Comparison of ENCODE assay signal across 1 cellular context in genomic region chr22:27851974-27852713, GRCh38.
TF ChIP-seq lines count a peak whose summit lies in the region.

No MANE protein-coding gene starts in this region.

TF ChIP-seq in SK-N-SH treated with all-trans-retinoic acid at 6 μM for 48 hours, 23 proteins besides CTCF, POLR2A, EP300 and RAD21 (continued from another document):
- no peak for TF ChIP-seq PATZ1 (CRISPR knock-in tag; IDR thresholded peaks at IDR 0.05; ENCODE audit: borderline replicate concordance)
- no peak for TF ChIP-seq RARB (CRISPR knock-in tag; IDR thresholded peaks at IDR 0.05)
- TF ChIP-seq, protein P1, sequence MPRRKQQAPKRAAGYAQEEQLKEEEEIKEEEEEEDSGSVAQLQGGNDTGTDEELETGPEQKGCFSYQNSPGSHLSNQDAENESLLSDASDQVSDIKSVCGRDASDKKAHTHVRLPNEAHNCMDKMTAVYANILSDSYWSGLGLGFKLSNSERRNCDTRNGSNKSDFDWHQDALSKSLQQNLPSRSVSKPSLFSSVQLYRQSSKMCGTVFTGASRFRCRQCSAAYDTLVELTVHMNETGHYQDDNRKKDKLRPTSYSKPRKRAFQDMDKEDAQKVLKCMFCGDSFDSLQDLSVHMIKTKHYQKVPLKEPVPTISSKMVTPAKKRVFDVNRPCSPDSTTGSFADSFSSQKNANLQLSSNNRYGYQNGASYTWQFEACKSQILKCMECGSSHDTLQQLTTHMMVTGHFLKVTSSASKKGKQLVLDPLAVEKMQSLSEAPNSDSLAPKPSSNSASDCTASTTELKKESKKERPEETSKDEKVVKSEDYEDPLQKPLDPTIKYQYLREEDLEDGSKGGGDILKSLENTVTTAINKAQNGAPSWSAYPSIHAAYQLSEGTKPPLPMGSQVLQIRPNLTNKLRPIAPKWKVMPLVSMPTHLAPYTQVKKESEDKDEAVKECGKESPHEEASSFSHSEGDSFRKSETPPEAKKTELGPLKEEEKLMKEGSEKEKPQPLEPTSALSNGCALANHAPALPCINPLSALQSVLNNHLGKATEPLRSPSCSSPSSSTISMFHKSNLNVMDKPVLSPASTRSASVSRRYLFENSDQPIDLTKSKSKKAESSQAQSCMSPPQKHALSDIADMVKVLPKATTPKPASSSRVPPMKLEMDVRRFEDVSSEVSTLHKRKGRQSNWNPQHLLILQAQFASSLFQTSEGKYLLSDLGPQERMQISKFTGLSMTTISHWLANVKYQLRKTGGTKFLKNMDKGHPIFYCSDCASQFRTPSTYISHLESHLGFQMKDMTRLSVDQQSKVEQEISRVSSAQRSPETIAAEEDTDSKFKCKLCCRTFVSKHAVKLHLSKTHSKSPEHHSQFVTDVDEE (CRISPR knock-in tag; IDR thresholded peaks at IDR 0.05) = peak; percentile 91
- no peak for TF ChIP-seq TOX (CRISPR knock-in tag; IDR thresholded peaks at IDR 0.05; ENCODE audit: borderline replicate concordance)
- no peak for TF ChIP-seq ZFP30 (CRISPR knock-in tag; IDR thresholded peaks at IDR 0.05)
- TF ChIP-seq OSR1 (CRISPR knock-in tag; IDR thresholded peaks at IDR 0.05) = no peak
- no peak for TF ChIP-seq ZC3H10 (CRISPR knock-in tag; IDR thresholded peaks at IDR 0.05)
- TF ChIP-seq CSRNP3 (CRISPR knock-in tag; IDR thresholded peaks at IDR 0.05) = no peak
